In the genomic region with DNA sequence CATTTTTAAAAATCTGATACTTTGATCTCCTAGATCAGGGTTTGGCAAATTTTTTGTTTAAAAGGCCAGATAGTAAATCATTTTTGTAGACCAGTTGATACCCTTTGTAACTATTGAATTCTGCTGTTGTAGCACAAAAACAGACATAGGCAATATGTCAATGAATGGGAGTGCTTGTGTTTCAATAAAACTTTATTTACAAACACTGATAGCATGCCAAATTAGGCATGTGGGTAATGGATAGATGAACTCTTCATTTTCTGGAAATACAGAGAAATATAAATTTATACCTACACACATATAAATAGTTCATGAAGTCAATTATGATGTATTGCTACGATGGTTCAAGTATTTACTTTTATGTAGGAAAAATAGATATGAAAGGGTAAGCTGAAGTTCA, we compare ENCODE assay signal across 28 cellular contexts.
"Had no signal": no experiment of that assay in that cellular context is flagged by ENCODE, and none has a peak within 500 bp of the region (broad histone marks: within the 10 kb centered on the region; RNA-seq: fewer than 3 reads in every experiment).

No MANE protein-coding gene starts in this region.

- ATAC-seq: effector memory CD8-positive, alpha-beta T cell; esophagus mucosa; foreskin keratinocyte; gastrocnemius medialis; gastroesophageal sphincter; heart left ventricle; heart right ventricle had no signal

- H3K4me1 ChIP-seq: colonic mucosa, esophagus squamous epithelium, foreskin keratinocyte, gastrocnemius medialis, heart left ventricle, heart right ventricle had no signal

- H3K9me3 ChIP-seq: colonic mucosa, esophagus muscularis mucosa, esophagus squamous epithelium, gastrocnemius medialis, gastroesophageal sphincter, heart left ventricle, heart right ventricle had no signal

- DNase-seq: colonic mucosa; cortex of kidney; dermis blood vessel endothelial cell; dorsolateral prefrontal cortex; effector CD4-positive, alpha-beta T cell; effector CD8-positive, alpha-beta T cell; effector memory CD4-positive, alpha-beta T cell; effector memory CD8-positive, alpha-beta T cell; endodermal cell; erythroblast; esophagus squamous epithelium; foreskin fibroblast; foreskin keratinocyte; foreskin melanocyte; gastrocnemius medialis; glutamatergic neuron; head of caudate nucleus; heart left ventricle; heart right ventricle had no signal

- H3K36me3 ChIP-seq: colonic mucosa, esophagus squamous epithelium, gastrocnemius medialis, heart left ventricle, heart right ventricle had no signal

- H3K27me3 ChIP-seq: colonic mucosa, dorsolateral prefrontal cortex, esophagus muscularis mucosa, esophagus squamous epithelium, foreskin keratinocyte, gastrocnemius medialis, gastroesophageal sphincter, heart left ventricle, heart right ventricle, hepatocyte had no signal

- H3K4me3 ChIP-seq: colonic mucosa, coronary artery, dorsolateral prefrontal cortex, esophagus muscularis mucosa, esophagus squamous epithelium, gastrocnemius medialis, gastroesophageal sphincter, heart left ventricle, heart right ventricle, hepatocyte had no signal

- H2AFZ ChIP-seq: hepatocyte had no signal

- FAIRE-seq: endometrium, endothelial cell of umbilical vein, frontal cortex had no signal

- H3K4me2 ChIP-seq: hepatocyte had no signal

- H3K27ac ChIP-seq: colonic mucosa, coronary artery, dorsolateral prefrontal cortex, epithelial cell of prostate, esophagus muscularis mucosa, esophagus squamous epithelium, foreskin keratinocyte, gastrocnemius medialis, gastroesophageal sphincter, heart left ventricle, heart right ventricle, hepatocyte had no signal
